ENCODE assay signal across 20 cellular contexts in genomic region chr11:132961453-132961852, GRCh38.
"Had no signal": no experiment of that assay in that cellular context is flagged by ENCODE, and none has a peak within 500 bp of the region (broad histone marks: within the 10 kb centered on the region; RNA-seq: fewer than 3 reads in every experiment).

No MANE protein-coding gene starts in this region.

- H3K27me3 ChIP-seq: colonic mucosa, spleen, transverse colon, upper lobe of right lung, uterus had no signal

- H3K4me1 ChIP-seq: colonic mucosa, gastrocnemius medialis, psoas muscle, upper lobe of right lung, uterus had no signal

- ATAC-seq: effector memory CD8-positive, alpha-beta T cell; gastrocnemius medialis; left lobe of liver; natural killer cell; psoas muscle; right cardiac atrium; stimulated activated memory B cell treated with anti-CD40 and anti-IgM and Interleukin-4, amounts not matched to agents 10 μg/mL and 1 μg/mL and 100 μg/mL, for 72 hours; stimulated activated naive CD8-positive, alpha-beta T cell treated with anti-CD3 and anti-CD28 coated beads, Interleukin-15, Interleukin-2, amounts not matched to agents 100 U/mL and 50 U/mL, for 24 hours; upper lobe of right lung had no signal

- H3K36me3 ChIP-seq: colonic mucosa, gastrocnemius medialis, sigmoid colon, spleen, transverse colon, upper lobe of right lung, uterus had no signal

- H3K36me3 Mint-ChIP-seq: memory B cell; natural killer cell; stimulated activated memory B cell treated with anti-CD40 and anti-IgM and Interleukin-4, amounts not matched to agents 10 μg/mL and 1 μg/mL and 100 μg/mL, for 72 hours had no signal

- H3K9me3 Mint-ChIP-seq: dendritic cell treated with granulocyte-macrophage colony-stimulating factor and Interleukin-4, amounts not matched to agents 40 ng/mL and 50 ng/mL, for 4 days; neural crest cell had no signal

- H3K27me3 Mint-ChIP-seq: dendritic cell treated with granulocyte-macrophage colony-stimulating factor and Interleukin-4, amounts not matched to agents 40 ng/mL and 50 ng/mL, for 4 days; effector memory CD8-positive, alpha-beta T cell; memory B cell; stimulated activated memory B cell treated with anti-CD40 and anti-IgM and Interleukin-4, amounts not matched to agents 10 μg/mL and 1 μg/mL and 100 μg/mL, for 72 hours had no signal

- H3K27ac ChIP-seq: colonic mucosa, gastrocnemius medialis, psoas muscle, sigmoid colon, spleen, transverse colon, upper lobe of right lung, uterus had no signal

- DNase-seq: colonic mucosa; effector memory CD8-positive, alpha-beta T cell; gastrocnemius medialis; kidney; natural killer cell; psoas muscle; right cardiac atrium; sigmoid colon; spleen; stimulated activated CD4-positive, alpha-beta T cell treated with anti-CD3 and anti-CD28 coated beads, Interleukin-4, amount 100 ng/mL, for 4 hours; stimulated activated naive CD8-positive, alpha-beta T cell treated with anti-CD3 and anti-CD28 coated beads, Interleukin-15, Interleukin-2, amounts not matched to agents 100 U/mL and 50 U/mL, for 24 hours; transverse colon; upper lobe of right lung; uterus had no signal

- H3K9me3 ChIP-seq: colonic mucosa, gastrocnemius medialis, psoas muscle, transverse colon, upper lobe of right lung, uterus had no signal

- H3K4me1 Mint-ChIP-seq: memory B cell; natural killer cell; stimulated activated memory B cell treated with anti-CD40 and anti-IgM and Interleukin-4, amounts not matched to agents 10 μg/mL and 1 μg/mL and 100 μg/mL, for 72 hours had no signal

- H3K4me3 Mint-ChIP-seq: dendritic cell treated with granulocyte-macrophage colony-stimulating factor and Interleukin-4, amounts not matched to agents 40 ng/mL and 50 ng/mL, for 4 days; effector memory CD8-positive, alpha-beta T cell; memory B cell; natural killer cell; neural crest cell; stimulated activated memory B cell treated with anti-CD40 and anti-IgM and Interleukin-4, amounts not matched to agents 10 μg/mL and 1 μg/mL and 100 μg/mL, for 72 hours had no signal

- H3K4me3 ChIP-seq: colonic mucosa, gastrocnemius medialis, lung, psoas muscle, sigmoid colon, spleen, transverse colon, upper lobe of right lung, uterus had no signal

- H3K27ac Mint-ChIP-seq: dendritic cell treated with granulocyte-macrophage colony-stimulating factor and Interleukin-4, amounts not matched to agents 40 ng/mL and 50 ng/mL, for 4 days; effector memory CD8-positive, alpha-beta T cell; memory B cell; natural killer cell; stimulated activated memory B cell treated with anti-CD40 and anti-IgM and Interleukin-4, amounts not matched to agents 10 μg/mL and 1 μg/mL and 100 μg/mL, for 72 hours had no signal
